1 cellular context compared by ENCODE assay signal in genomic region chr6:157760137-157760536, GRCh38.
TF ChIP-seq lines count a peak whose summit lies in the region.

No MANE protein-coding gene starts in this region.

TF ChIP-seq in Ishikawa, 13 proteins besides CTCF, POLR2A, EP300 and RAD21 (continued from another document):
- TF ChIP-seq USF1 (IDR thresholded peaks at IDR 0.05) (no peak), EGR1 (IDR thresholded peaks at IDR 0.05) (no peak)
